18 cellular contexts compared by ENCODE assay signal in the genomic region with DNA sequence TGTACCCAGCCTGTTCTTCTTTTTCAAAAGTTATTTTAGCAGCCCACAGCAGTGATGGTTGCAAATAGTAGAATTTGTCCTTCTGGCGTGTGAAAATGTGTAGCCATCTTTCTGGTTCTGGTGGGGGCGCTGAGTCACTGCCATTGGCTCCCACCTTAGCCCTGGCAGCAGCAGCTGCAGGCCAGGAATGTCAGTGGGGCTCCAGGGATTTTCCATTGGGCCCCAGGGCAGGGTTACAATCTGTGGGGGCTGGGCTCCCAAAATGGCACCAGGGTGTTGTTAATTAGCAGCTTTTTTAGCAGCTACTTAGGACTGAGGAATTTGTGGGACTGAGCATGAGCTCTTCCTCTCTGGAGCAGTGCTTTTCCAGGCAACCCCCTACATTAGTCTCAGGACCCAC. TPM values are rescaled to one million over a fixed set of nuclear protein-coding genes. Genes with fewer than 3 reads are reported as not detected.
DNase-seq lines count a peak whose midpoint lies in the region; ATAC-seq, FAIRE-seq and TF ChIP-seq lines count a peak whose summit lies in the region.
"Had no signal": no experiment of that assay in that cellular context is flagged by ENCODE, and none has a peak within 500 bp of the region (broad histone marks: within the 10 kb centered on the region; RNA-seq: fewer than 3 reads in every experiment).

No MANE protein-coding gene starts in this region.

- peaks cover 8% of the 10 kb centered on the region for H3K9me3 ChIP-seq in endodermal cell (ENCODE audit: control insufficient read depth, low read length)
- H3K9me3 ChIP-seq in neural progenitor cell (ENCODE audit: low read depth): no peaks in the 10 kb centered on the region
- H3K9me3 ChIP-seq: BE2C had no signal

- H3K9me3 Mint-ChIP-seq in endodermal cell (peaks cover 1% of the 10 kb centered on the region), neural progenitor cell (no peaks in the 10 kb centered on the region)
- H3K9me3 Mint-ChIP-seq: HFFc6 had no signal

- no peak for TF ChIP-seq POLR2A in GM12892 (IDR thresholded peaks at IDR 0.05; ENCODE audit: low read depth, low read length)

- peaks cover 36% of the 10 kb centered on the region for H3K4me1 Mint-ChIP-seq in endodermal cell
- H3K4me1 Mint-ChIP-seq in neural progenitor cell: no peaks in the 10 kb centered on the region
- H3K4me1 Mint-ChIP-seq: CD4-positive, alpha-beta memory T cell had no signal

- H3K27ac Mint-ChIP-seq in endodermal cell (no peak overlapping the region), neural progenitor cell (no peak overlapping the region)
- H3K27ac Mint-ChIP-seq: CD4-positive, alpha-beta memory T cell; HFFc6 had no signal

- H3F3A ChIP-seq in neural progenitor cell (ENCODE audit: low read depth): no peaks in the 10 kb centered on the region

- ATAC-seq in HG02678 (IDR thresholded peaks at IDR 0.05; ENCODE audit: unreplicated experiment): no peak

- H3K79me2 ChIP-seq in neural progenitor cell (ENCODE audit: low read depth): no peaks in the 10 kb centered on the region

- H2AFZ ChIP-seq in neural progenitor cell (replicated peaks): peak overlapping the region; percentile 21
- H2AFZ ChIP-seq: GM23248 had no signal

- H3K27me3 Mint-ChIP-seq in endodermal cell (ENCODE audit: insufficient read depth): peaks cover 38% of the 10 kb centered on the region
- no peaks in the 10 kb centered on the region for H3K27me3 Mint-ChIP-seq in neural progenitor cell (ENCODE audit: insufficient read depth, low read depth)

- H4K20me1 ChIP-seq in neural progenitor cell (ENCODE audit: low read depth): no peaks in the 10 kb centered on the region

- no peak overlapping the region for H3K27ac ChIP-seq in endodermal cell (ENCODE audit: low read depth, low read length)
- no peak overlapping the region for H3K27ac ChIP-seq in neural progenitor cell
- no peak overlapping the region for H3K27ac ChIP-seq in RWPE1
- H3K27ac ChIP-seq: C4-2B, GM23248 had no signal

- WGBS in endodermal cell (ENCODE audit: insufficient coverage in 1 of 2, insufficient read length in 1 of 2), 2 experiments: 89 to 100% methylated on average over 2 of the region's 2 CpGs

- H3K27me3 ChIP-seq in endodermal cell (ENCODE audit: control insufficient read depth, insufficient read depth, low read length, poor library complexity, severe bottlenecking): peaks cover 74% of the 10 kb centered on the region
- H3K27me3 ChIP-seq in neural progenitor cell: no peaks in the 10 kb centered on the region
- H3K27me3 ChIP-seq: BE2C had no signal

- H3K9ac ChIP-seq in endodermal cell (ENCODE audit: extremely low read depth, low read length, poor library complexity, severe bottlenecking) (no peak overlapping the region), neural progenitor cell (no peak overlapping the region)
- H3K9ac ChIP-seq: GM23248 had no signal

- peak; percentile 42 for DNase-seq in ELF-1 (ENCODE audit: low read depth, low spot score)
- peak; percentile 19 for DNase-seq in RPMI7951 (ENCODE audit: low read depth)
- peak; percentile 59 for DNase-seq in endodermal cell
- no peak for DNase-seq in neural progenitor cell (ENCODE audit: low spot score)
- no peak for DNase-seq in GM12892 (ENCODE audit: insufficient read length)
- no peak for DNase-seq in RWPE1 (ENCODE audit: low spot score)
- DNase-seq: BE2C; CD4-positive, alpha-beta memory T cell; DMS79 treated with DMSO at 0.1 percent for 48 hours; GF-D8; GM23248; HCEC 1CT; HFFc6 had no signal

- H3K4me3 Mint-ChIP-seq in endodermal cell (no peak overlapping the region), neural progenitor cell (no peak overlapping the region)
- H3K4me3 Mint-ChIP-seq: CD4-positive, alpha-beta memory T cell; HFFc6 had no signal

- TF ChIP-seq CTCF in endodermal cell (conservative IDR thresholded peaks at IDR 0.05): no peak
- TF ChIP-seq CTCF in neural progenitor cell (IDR thresholded peaks at IDR 0.05): no peak
- TF ChIP-seq CTCF in RWPE1 (conservative IDR thresholded peaks at IDR 0.05; ENCODE audit: low read depth): no peak

- H3K4me3 ChIP-seq in endodermal cell (ENCODE audit: low read length) (no peak overlapping the region), neural progenitor cell (no peak overlapping the region)
- H3K4me3 ChIP-seq: GM23248 had no signal

- H3K36me3 Mint-ChIP-seq in endodermal cell (ENCODE audit: low read depth) (no peaks in the 10 kb centered on the region), neural progenitor cell (no peaks in the 10 kb centered on the region)

- H3K36me3 ChIP-seq in endodermal cell (ENCODE audit: control insufficient read depth, insufficient read depth, low read length): no peaks in the 10 kb centered on the region
- H3K36me3 ChIP-seq in neural progenitor cell: no peaks in the 10 kb centered on the region
- H3K36me3 ChIP-seq: BE2C had no signal

- no peak for FAIRE-seq in GM12892 (lab: Jason Lieb, UNC)
- FAIRE-seq: A204.1, HTR-8/SVneo had no signal

- no peak overlapping the region for H3K4me2 ChIP-seq in neural progenitor cell

- CTCF ChIA-PET in RWPE1 (lab: Yijun Ruan, JAX): no interaction called here

- POLR2A ChIA-PET in RWPE1 (lab: Yijun Ruan, JAX; ENCODE audit: low non-redundant PET): no interaction called here

- H3K4me1 ChIP-seq in endodermal cell (ENCODE audit: control insufficient read depth, insufficient read depth, low read length) (no peaks in the 10 kb centered on the region), neural progenitor cell (no peaks in the 10 kb centered on the region)
- H3K4me1 ChIP-seq: BE2C had no signal

RNA-seq across cellular contexts. Expression of a gene that starts 38.9 kb away (rescaled TPM):
- total RNA-seq in RPMI7951 (2014; rRNA removed; shearing (Covaris generic)): not detected in 2 replicates
- total RNA-seq in endodermal cell: not detected
- polyA plus RNA-seq in endodermal cell (2013, experiment 1 of 2): not detected
- not detected for polyA plus RNA-seq in endodermal cell (2013, experiment 2 of 2)
- total RNA-seq in neural progenitor cell (ENCODE audit: low replicate concordance): not detected in 2 replicates
- polyA plus RNA-seq in GM12892 (2012; ENCODE audit: missing spikeins): not detected
- total RNA-seq: CD4-positive, alpha-beta memory T cell; GM23248; HFFc6 had no signal
- polyA plus RNA-seq: AG04450; CD4-positive, alpha-beta memory T cell; GM23248 had no signal

RNA-seq across cellular contexts. Expression of a gene that starts 57.9 kb away (rescaled TPM):
- total RNA-seq in RPMI7951 (2014; rRNA removed; shearing (Covaris generic)): 43.2 and 43.3 TPM in 2 replicates
- total RNA-seq in endodermal cell (10 to 100 TPM; 23.2 to 26.3 TPM), neural progenitor cell (ENCODE audit: low replicate concordance) (22.0 and 31.8 TPM in 2 replicates)
- 25.8 TPM for polyA plus RNA-seq in endodermal cell (2013, experiment 1 of 2)
- 23.2 TPM for polyA plus RNA-seq in endodermal cell (2013, experiment 2 of 2)
- 16.9 TPM for polyA plus RNA-seq in GM12892 (2012; ENCODE audit: missing spikeins)

Comparison
In these comparisons a context has a peak if more than half of its experiments do, and no peak if none do; other contexts are left out.
1. DNase-seq: peak in ELF-1 (single experiment), RPMI7951 (single experiment) and endodermal cell (single experiment); none in neural progenitor cell (single experiment), GM12892 (single experiment) and RWPE1 (single experiment).